Comparison of ENCODE assay signal across 17 cellular contexts in genomic region chr10:132409667-132410028, GRCh38. TPM values are rescaled to one million over a fixed set of nuclear protein-coding genes. Genes with fewer than 3 reads are reported as not detected.
DNase-seq lines count a peak whose midpoint lies in the region; ATAC-seq and TF ChIP-seq lines count a peak whose summit lies in the region.
"Had no signal": no experiment of that assay in that cellular context is flagged by ENCODE, and none has a peak within 500 bp of the region (broad histone marks: within the 10 kb centered on the region; RNA-seq: fewer than 3 reads in every experiment).

No MANE protein-coding gene starts in this region.

- no peak for TF ChIP-seq CTCF in breast epithelium (IDR thresholded peaks at IDR 0.05)
- TF ChIP-seq CTCF in mammary epithelial cell (conservative IDR thresholded peaks at IDR 0.05 in 1 of 2, IDR thresholded peaks at IDR 0.05 in 1 of 2; ENCODE audit: extremely low read depth in 1 of 2, insufficient read depth in 1 of 2, low read depth in 1 of 2, low read length in 2 of 2) = no peak
- no peak for TF ChIP-seq CTCF in esophagus squamous epithelium (IDR thresholded peaks at IDR 0.05)
- TF ChIP-seq CTCF in nephron progenitor cell (IDR thresholded peaks at IDR 0.05) = no peak
- TF ChIP-seq CTCF in upper lobe of left lung (IDR thresholded peaks at IDR 0.05) = no peak

- H3K4me3 ChIP-seq in breast epithelium = no peak overlapping the region
- no peak overlapping the region for H3K4me3 ChIP-seq in mammary epithelial cell (replicated peaks in 1 of 3; ENCODE audit: insufficient read depth in 1 of 3, low read depth in 2 of 3, low read length in 3 of 3)
- no peak overlapping the region for H3K4me3 ChIP-seq in esophagus squamous epithelium
- H3K4me3 ChIP-seq in upper lobe of left lung = no peak overlapping the region
- H3K4me3 ChIP-seq: SJCRH30, thoracic aorta had no signal

- intact Hi-C loops in breast epithelium (cut with DNase I; ENCODE audit: low total_unique reads) = no loop called here
- intact Hi-C loops in mammary epithelial cell (cut with micrococcal nuclease) = no loop called here
- intact Hi-C loops in esophagus squamous epithelium (cut with DNase I) = loop anchor here (5.0 kb wide), 1 partner anchor 38 kb away; no protein-coding TSS in a partner anchor
- intact Hi-C loops in posterior cingulate gyrus (cut with DNase I) = no loop called here

- H3K27me3 ChIP-seq in breast epithelium (no peaks in the 10 kb centered on the region), mammary epithelial cell (ENCODE audit: insufficient read depth, low read length) (no peaks in the 10 kb centered on the region), esophagus squamous epithelium (no peaks in the 10 kb centered on the region), upper lobe of left lung (no peaks in the 10 kb centered on the region)
- H3K27me3 ChIP-seq: SJCRH30 had no signal

- H3K36me3 Mint-ChIP-seq in nephron progenitor cell (ENCODE audit: low read depth) = peaks cover 7% of the 10 kb centered on the region
- peaks cover 2% of the 10 kb centered on the region for H3K36me3 Mint-ChIP-seq in T-helper 2 cell treated with Interferon-gamma antibody and Interleukin-4, amounts not matched to agents 5 μg/mL and 100 μg/mL, for 36 hours (ENCODE audit: low read depth)

- H3K27ac ChIP-seq in breast epithelium (peak overlapping the region; percentile 94 to 97), mammary epithelial cell (ENCODE audit: insufficient read depth, low read depth, low read length) (no peak overlapping the region), esophagus squamous epithelium (peak overlapping the region; percentile 88 to 95 (median 91)), upper lobe of left lung (peak overlapping the region; percentile 89 to 93 (median 91))
- H3K27ac ChIP-seq: SJCRH30, thoracic aorta had no signal

- peaks cover 63% of the 10 kb centered on the region for H3K4me1 Mint-ChIP-seq in nephron progenitor cell
- H3K4me1 Mint-ChIP-seq in T-helper 2 cell treated with Interferon-gamma antibody and Interleukin-4, amounts not matched to agents 5 μg/mL and 100 μg/mL, for 36 hours (ENCODE audit: low read depth) = peaks cover 2% of the 10 kb centered on the region

- peak overlapping the region; percentile 77 for H3K27ac Mint-ChIP-seq in nephron progenitor cell
- no peak overlapping the region for H3K27ac Mint-ChIP-seq in T-helper 2 cell treated with Interferon-gamma antibody and Interleukin-4, amounts not matched to agents 5 μg/mL and 100 μg/mL, for 36 hours
- H3K27ac Mint-ChIP-seq: activated naive CD8-positive, alpha-beta T cell treated with anti-CD3 and anti-CD28 coated beads, Interleukin-2, amount 10 ng/mL, durations not matched to agents 7 days and 5 days had no signal

- CTCF ChIA-PET in mammary epithelial cell (lab: Charles Lee; ENCODE audit: low non-redundant PET) = no interaction called here

- H3K9me3 Mint-ChIP-seq in nephron progenitor cell = no peaks in the 10 kb centered on the region
- H3K9me3 Mint-ChIP-seq in T-helper 2 cell treated with Interferon-gamma antibody and Interleukin-4, amounts not matched to agents 5 μg/mL and 100 μg/mL, for 36 hours = no peaks in the 10 kb centered on the region
- H3K9me3 Mint-ChIP-seq: activated naive CD8-positive, alpha-beta T cell treated with anti-CD3 and anti-CD28 coated beads, Interleukin-2, amount 10 ng/mL, durations not matched to agents 7 days and 5 days; activated T-cell treated with anti-CD3 and anti-CD28 coated beads, Interleukin-2, amount 50 U/mL, for 4 hours had no signal

- dilution Hi-C loops in mammary epithelial cell (cut with HindIII; ENCODE audit: low sequenced_read_pairs) = loop anchor here (5.0 kb wide), 1 partner anchor 33 kb away; no protein-coding TSS in a partner anchor

- TF ChIP-seq POLR2A in breast epithelium (IDR thresholded peaks at IDR 0.05) = no peak
- TF ChIP-seq POLR2A in esophagus squamous epithelium (IDR thresholded peaks at IDR 0.05) = no peak
- no peak for TF ChIP-seq POLR2A in upper lobe of left lung (IDR thresholded peaks at IDR 0.05)

- in situ Hi-C loops in mammary epithelial cell (cut with MboI; ENCODE audit: low sequenced_read_pairs in 2 of 2) = no loop called here

- no peak overlapping the region for H3K9ac ChIP-seq in mammary epithelial cell (ENCODE audit: insufficient read depth, low read length)

- no peak for ATAC-seq in upper lobe of left lung (ENCODE audit: low FRiP score in 2 of 2)
- ATAC-seq: activated T-cell treated with anti-CD3 and anti-CD28 coated beads, Interleukin-2, amount 50 U/mL, for 4 hours had no signal

- DNase-seq in breast epithelium (ENCODE audit: low spot score in 2 of 2) (no peak), mammary epithelial cell (no peak), esophagus squamous epithelium (lab: John Stamatoyannopoulos, UW) (no peak), nephron progenitor cell (no peak), upper lobe of left lung (no peak), posterior cingulate gyrus (no peak), iPS-NIHi7 (ENCODE audit: extremely low spot score) (no peak)
- no peak for DNase-seq in T-helper 2 cell treated with Interferon-gamma antibody and Interleukin-4, amounts not matched to agents 5 μg/mL and 100 μg/mL, for 36 hours (ENCODE audit: low spot score)
- DNase-seq: 8988T; activated CD4-positive, alpha-beta T cell treated with anti-CD3 and anti-CD28 coated beads for 48 hours; activated naive CD8-positive, alpha-beta T cell treated with anti-CD3 and anti-CD28 coated beads, Interleukin-2, amount 10 ng/mL, durations not matched to agents 7 days and 5 days; activated T-cell treated with anti-CD3 and anti-CD28 coated beads, Interleukin-2, amount 50 U/mL, for 4 hours; DMS79 treated with DMSO at 0.1 percent for 48 hours; NCI-H446; SJCRH30; T1000 had no signal

- no peak overlapping the region for H2AFZ ChIP-seq in mammary epithelial cell (ENCODE audit: low read depth, low read length)

- no peak for TF ChIP-seq EP300 in upper lobe of left lung (IDR thresholded peaks at IDR 0.05)

- WGBS in mammary epithelial cell (ENCODE audit: low coverage, missing lambda C conversion rate) = 98% methylated on average over 4 of the region's 4 CpGs
- WGBS in esophagus squamous epithelium, 2 donors = 81 to 84% methylated on average over 4 of the region's 4 CpGs
- WGBS in upper lobe of left lung, 2 donors = 72 to 86% methylated on average over 4 of the region's 4 CpGs

- H3K9me3 ChIP-seq in breast epithelium (no peaks in the 10 kb centered on the region), mammary epithelial cell (replicated peaks; ENCODE audit: insufficient read depth, low read length) (no peaks in the 10 kb centered on the region), esophagus squamous epithelium (no peaks in the 10 kb centered on the region), upper lobe of left lung (no peaks in the 10 kb centered on the region)
- H3K9me3 ChIP-seq: SJCRH30, thoracic aorta had no signal

- H3K4me1 ChIP-seq in breast epithelium (peaks cover 2 to 43% of the 10 kb centered on the region in 2 donors), mammary epithelial cell (ENCODE audit: insufficient read depth, low read length) (peaks cover 18% of the 10 kb centered on the region), esophagus squamous epithelium (peaks cover 63 to 96% (median 73%) of the 10 kb centered on the region in 3 donors), upper lobe of left lung (peaks cover 62 to 87% (median 77%) of the 10 kb centered on the region in 4 donors)
- H3K4me1 ChIP-seq: SJCRH30 had no signal

- H3K27me3 Mint-ChIP-seq in nephron progenitor cell (ENCODE audit: low read depth, poor library complexity) = peaks cover 5% of the 10 kb centered on the region
- no peaks in the 10 kb centered on the region for H3K27me3 Mint-ChIP-seq in T-helper 2 cell treated with Interferon-gamma antibody and Interleukin-4, amounts not matched to agents 5 μg/mL and 100 μg/mL, for 36 hours (ENCODE audit: low read depth)
- H3K27me3 Mint-ChIP-seq: activated naive CD8-positive, alpha-beta T cell treated with anti-CD3 and anti-CD28 coated beads, Interleukin-2, amount 10 ng/mL, durations not matched to agents 7 days and 5 days had no signal

- no peak overlapping the region for H3K4me3 Mint-ChIP-seq in nephron progenitor cell
- no peak overlapping the region for H3K4me3 Mint-ChIP-seq in T-helper 2 cell treated with Interferon-gamma antibody and Interleukin-4, amounts not matched to agents 5 μg/mL and 100 μg/mL, for 36 hours
- H3K4me3 Mint-ChIP-seq: activated naive CD8-positive, alpha-beta T cell treated with anti-CD3 and anti-CD28 coated beads, Interleukin-2, amount 10 ng/mL, durations not matched to agents 7 days and 5 days; activated T-cell treated with anti-CD3 and anti-CD28 coated beads, Interleukin-2, amount 50 U/mL, for 4 hours had no signal

- H3K4me2 ChIP-seq in mammary epithelial cell (ENCODE audit: insufficient read depth, low read depth, low read length) = no peak overlapping the region

- no peaks in the 10 kb centered on the region for H3K36me3 ChIP-seq in breast epithelium
- H3K36me3 ChIP-seq in mammary epithelial cell (ENCODE audit: insufficient read depth, low read length) = no peaks in the 10 kb centered on the region
- H3K36me3 ChIP-seq in esophagus squamous epithelium = peaks cover 16 to 25% (median 18%) of the 10 kb centered on the region in 3 donors
- H3K36me3 ChIP-seq in upper lobe of left lung = peaks cover 13 to 28% (median 22%) of the 10 kb centered on the region in 4 donors
- H3K36me3 ChIP-seq: SJCRH30 had no signal

- BruUV-seq in mammary epithelial cell (replicated peaks; lab: Mats Ljungman, UMichigan) = no TSS peak

- H4K20me1 ChIP-seq in mammary epithelial cell (ENCODE audit: insufficient read depth, low read length) = no peaks in the 10 kb centered on the region

- peaks cover 27% of the 10 kb centered on the region for H3K79me2 ChIP-seq in mammary epithelial cell (ENCODE audit: insufficient read depth, low read length)

RNA-seq across cellular contexts. Expression of gene PWWP2B, which starts 12.6 kb away (rescaled TPM):
- total RNA-seq in breast epithelium = 10 to 100 TPM; 10.7 to 15.5 (median 13.4) TPM
- total RNA-seq in mammary epithelial cell = 10 to 100 TPM; 10.7 to 12.3 TPM
- 4.3 TPM for polyA plus RNA-seq in mammary epithelial cell
- polyA minus RNA-seq in mammary epithelial cell = 2.8 TPM
- 10 to 100 TPM; 14.9 to 27.3 (median 16.7) TPM for total RNA-seq in esophagus squamous epithelium
- total RNA-seq in upper lobe of left lung = 10 to 100 TPM; 20.2 to 54.4 (median 32.9) TPM
